9 cellular contexts compared by ENCODE assay signal in genomic region chr10:79046991-79047874, GRCh38. TPM values are rescaled to one million over a fixed set of nuclear protein-coding genes. Genes with fewer than 3 reads are reported as not detected.
DNase-seq lines count a peak whose midpoint lies in the region; ATAC-seq lines count a peak whose summit lies in the region.
"Had no signal": no experiment of that assay in that cellular context is flagged by ENCODE, and none has a peak within 500 bp of the region (broad histone marks: within the 10 kb centered on the region; RNA-seq: fewer than 3 reads in every experiment).

No MANE protein-coding gene starts in this region.

- H3K4me3 Mint-ChIP-seq in dendritic cell treated with granulocyte-macrophage colony-stimulating factor and Interleukin-4, amounts not matched to agents 40 ng/mL and 50 ng/mL, for 4 days, result peak overlapping the region; percentile 23
- peak overlapping the region; percentile 22 to 91 (median 83) for H3K4me3 Mint-ChIP-seq in naive thymus-derived CD4-positive, alpha-beta T cell

- DNase-seq in MV-4-11 (lab: John Stamatoyannopoulos, UW) (peak; percentile 41), DMS53 treated with DMSO at 0.1 percent for 48 hours (lab: John Stamatoyannopoulos, UW; ENCODE audit: unreplicated experiment) (no peak), superior temporal gyrus (ENCODE audit: extremely low spot score) (no peak), NCI-H128 (lab: John Stamatoyannopoulos, UW; ENCODE audit: unreplicated experiment) (no peak)
- DNase-seq in naive thymus-derived CD4-positive, alpha-beta T cell, result no peak

- H3K9ac ChIP-seq in BLaER1, result peak overlapping the region; percentile 59; the same call in 1 of the 2 replicates

- H3K36me3 Mint-ChIP-seq in dendritic cell treated with granulocyte-macrophage colony-stimulating factor and Interleukin-4, amounts not matched to agents 40 ng/mL and 50 ng/mL, for 4 days (ENCODE audit: low read depth), result no peaks in the 10 kb centered on the region
- H3K36me3 Mint-ChIP-seq in naive thymus-derived CD4-positive, alpha-beta T cell, result peaks cover 0 to under 1% (median 0%) of the 10 kb centered on the region in 5 donors

- H3K9me3 ChIP-seq in BLaER1, result no peaks in the 10 kb centered on the region
- no peaks in the 10 kb centered on the region for H3K9me3 ChIP-seq in naive thymus-derived CD4-positive, alpha-beta T cell (ENCODE audit: control insufficient read depth in 2 of 3, low read length in 3 of 3)
- H3K9me3 ChIP-seq: ascending aorta had no signal

- CTCF ChIA-PET in naive thymus-derived CD4-positive, alpha-beta T cell (lab: Charles Lee), result interaction anchor here (0.7 kb wide), 1 partner anchor 92 kb away, joined by 3 read pairs; no protein-coding TSS in a partner anchor

- H3K36me3 ChIP-seq in BLaER1, result no peaks in the 10 kb centered on the region
- no peaks in the 10 kb centered on the region for H3K36me3 ChIP-seq in naive thymus-derived CD4-positive, alpha-beta T cell (ENCODE audit: control insufficient read depth in 2 of 3, insufficient read depth in 3 of 3, low read length in 3 of 3)
- H3K36me3 ChIP-seq: ascending aorta had no signal

- H3K27ac ChIP-seq in BLaER1, result peak overlapping the region; percentile 82; the same call in 1 of the 2 replicates
- H3K27ac ChIP-seq in naive thymus-derived CD4-positive, alpha-beta T cell (ENCODE audit: low read depth, low read length), result peak overlapping the region; percentile 78
- H3K27ac ChIP-seq: ascending aorta had no signal

- POLR2A ChIA-PET in naive thymus-derived CD4-positive, alpha-beta T cell (lab: Charles Lee), result interaction anchor here (0.9 to 1.2 kb wide), 4 partner anchors 8 to 22 kb away, joined by 3 read pairs; partner anchors contain the start of gene ZMIZ1

- H3K4me1 Mint-ChIP-seq in dendritic cell treated with granulocyte-macrophage colony-stimulating factor and Interleukin-4, amounts not matched to agents 40 ng/mL and 50 ng/mL, for 4 days (ENCODE audit: low read depth), result peaks cover 72% of the 10 kb centered on the region
- H3K4me1 Mint-ChIP-seq in naive thymus-derived CD4-positive, alpha-beta T cell, result peaks cover 42 to 91% (median 80%) of the 10 kb centered on the region in 7 donors

- peaks cover 11% of the 10 kb centered on the region for H3K27me3 Mint-ChIP-seq in dendritic cell treated with granulocyte-macrophage colony-stimulating factor and Interleukin-4, amounts not matched to agents 40 ng/mL and 50 ng/mL, for 4 days
- peaks cover 0 to 13% (median 0%) of the 10 kb centered on the region in 5 donors for H3K27me3 Mint-ChIP-seq in naive thymus-derived CD4-positive, alpha-beta T cell

- no peaks in the 10 kb centered on the region for H4K20me1 ChIP-seq in BLaER1

- intact Hi-C loops in dendritic cell treated with granulocyte-macrophage colony-stimulating factor and Interleukin-4, amounts not matched to agents 40 ng/mL and 50 ng/mL, for 4 days (cut with micrococcal nuclease), result no loop called here
- intact Hi-C loops in naive thymus-derived CD4-positive, alpha-beta T cell (cut with micrococcal nuclease), result loop anchor here in 1 of 2 donors (2.0 kb wide), 1 partner anchor 22 kb away; no protein-coding TSS in a partner anchor

- no peak for ATAC-seq in naive thymus-derived CD4-positive, alpha-beta T cell
- no peak for ATAC-seq in HG02571 (IDR thresholded peaks at IDR 0.05; ENCODE audit: unreplicated experiment)

- H3K9me3 Mint-ChIP-seq in dendritic cell treated with granulocyte-macrophage colony-stimulating factor and Interleukin-4, amounts not matched to agents 40 ng/mL and 50 ng/mL, for 4 days, result no peaks in the 10 kb centered on the region
- peaks cover 0 to 9% (median 3%) of the 10 kb centered on the region in 11 donors for H3K9me3 Mint-ChIP-seq in naive thymus-derived CD4-positive, alpha-beta T cell

- peaks cover 40% of the 10 kb centered on the region for H3K4me1 ChIP-seq in BLaER1
- H3K4me1 ChIP-seq in naive thymus-derived CD4-positive, alpha-beta T cell (ENCODE audit: control insufficient read depth in 2 of 2, insufficient read depth in 2 of 2, low read length in 2 of 2), result peaks cover 18 to 40% of the 10 kb centered on the region in 2 donors
- H3K4me1 ChIP-seq: ascending aorta had no signal

- peak overlapping the region; percentile 91 for H3K4me2 ChIP-seq in BLaER1

- H3K27ac Mint-ChIP-seq in dendritic cell treated with granulocyte-macrophage colony-stimulating factor and Interleukin-4, amounts not matched to agents 40 ng/mL and 50 ng/mL, for 4 days, result peak overlapping the region; percentile 82
- peak overlapping the region; percentile 85 to 100 (median 94) for H3K27ac Mint-ChIP-seq in naive thymus-derived CD4-positive, alpha-beta T cell

- H3K27me3 ChIP-seq in BLaER1, result no peaks in the 10 kb centered on the region
- no peaks in the 10 kb centered on the region for H3K27me3 ChIP-seq in naive thymus-derived CD4-positive, alpha-beta T cell (ENCODE audit: control insufficient read depth in 2 of 2, insufficient read depth in 2 of 2, low read length in 2 of 2)
- H3K27me3 ChIP-seq: ascending aorta had no signal

- no peak overlapping the region for H3K4me3 ChIP-seq in BLaER1
- H3K4me3 ChIP-seq in naive thymus-derived CD4-positive, alpha-beta T cell (ENCODE audit: low read length), result peak overlapping the region; percentile 46
- H3K4me3 ChIP-seq: ascending aorta had no signal

RNA-seq across cellular contexts. Expression of gene ZMIZ1, which starts 21.5 kb away (rescaled TPM):
- total RNA-seq in naive thymus-derived CD4-positive, alpha-beta T cell, result 10 to 100 TPM; 13.5 to 57.2 (median 24.5) TPM
- polyA plus RNA-seq in naive thymus-derived CD4-positive, alpha-beta T cell, result 1 to 10 TPM; 1.8 to 4.2 TPM
